In the genomic region with DNA sequence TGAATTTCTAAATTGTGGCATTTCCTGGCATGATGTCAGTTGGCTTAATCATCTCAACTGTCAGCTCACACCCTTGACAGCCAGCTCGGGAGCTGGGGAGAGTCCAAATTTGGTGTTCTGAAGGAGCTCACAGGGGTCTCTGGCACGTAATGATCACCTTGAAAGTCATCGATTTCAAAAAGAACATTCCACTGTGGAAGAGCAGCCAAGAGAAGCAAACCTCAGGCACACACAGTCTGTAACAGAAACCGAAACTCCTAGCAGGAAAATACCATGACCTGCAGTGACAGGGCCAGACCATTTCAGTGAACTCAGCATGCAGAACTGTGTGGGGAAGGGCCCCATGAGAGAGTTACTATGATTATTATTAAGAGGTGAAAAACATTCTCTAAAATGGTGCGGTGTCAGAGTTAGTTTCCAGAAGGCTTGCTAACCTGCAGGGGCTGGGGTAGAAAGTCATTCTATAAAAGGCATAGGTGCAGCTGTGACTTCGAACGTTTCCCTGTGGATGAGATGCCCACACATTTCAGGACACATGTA, we compare ENCODE assay signal across 1 cellular context.
A peak's percentile ranks its signal among the peaks of the same experiment; 100 is the strongest.
TF ChIP-seq lines count a peak whose summit lies in the region.

No MANE protein-coding gene starts in this region.

TF ChIP-seq in HepG2, 621 proteins besides CTCF, POLR2A, EP300 and RAD21 (continued from another document and continues in another):
- TF ChIP-seq, protein P1, sequence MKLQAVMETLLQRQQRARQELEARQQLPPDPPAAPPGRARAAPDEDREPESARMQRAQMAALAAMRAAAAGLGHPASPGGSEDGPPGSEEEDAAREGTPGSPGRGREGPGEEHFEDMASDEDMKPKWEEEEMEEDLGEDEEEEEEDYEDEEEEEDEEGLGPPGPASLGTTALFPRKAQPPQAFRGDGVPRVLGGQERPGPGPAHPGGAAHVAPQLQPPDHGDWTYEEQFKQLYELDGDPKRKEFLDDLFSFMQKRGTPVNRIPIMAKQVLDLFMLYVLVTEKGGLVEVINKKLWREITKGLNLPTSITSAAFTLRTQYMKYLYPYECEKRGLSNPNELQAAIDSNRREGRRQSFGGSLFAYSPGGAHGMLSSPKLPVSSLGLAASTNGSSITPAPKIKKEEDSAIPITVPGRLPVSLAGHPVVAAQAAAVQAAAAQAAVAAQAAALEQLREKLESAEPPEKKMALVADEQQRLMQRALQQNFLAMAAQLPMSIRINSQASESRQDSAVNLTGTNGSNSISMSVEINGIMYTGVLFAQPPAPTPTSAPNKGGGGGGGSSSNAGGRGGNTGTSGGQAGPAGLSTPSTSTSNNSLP (IDR thresholded peaks at IDR 0.05; ENCODE audit: low read depth, low read length), result 0 out of 2 replicates have a peak, but pooled peaks have one; percentile 11
- peak; percentile 22; the same call in 1 of the 2 replicates for TF ChIP-seq ZBTB38 (CRISPR knock-in tag; IDR thresholded peaks at IDR 0.05)
- TF ChIP-seq, protein P2, sequence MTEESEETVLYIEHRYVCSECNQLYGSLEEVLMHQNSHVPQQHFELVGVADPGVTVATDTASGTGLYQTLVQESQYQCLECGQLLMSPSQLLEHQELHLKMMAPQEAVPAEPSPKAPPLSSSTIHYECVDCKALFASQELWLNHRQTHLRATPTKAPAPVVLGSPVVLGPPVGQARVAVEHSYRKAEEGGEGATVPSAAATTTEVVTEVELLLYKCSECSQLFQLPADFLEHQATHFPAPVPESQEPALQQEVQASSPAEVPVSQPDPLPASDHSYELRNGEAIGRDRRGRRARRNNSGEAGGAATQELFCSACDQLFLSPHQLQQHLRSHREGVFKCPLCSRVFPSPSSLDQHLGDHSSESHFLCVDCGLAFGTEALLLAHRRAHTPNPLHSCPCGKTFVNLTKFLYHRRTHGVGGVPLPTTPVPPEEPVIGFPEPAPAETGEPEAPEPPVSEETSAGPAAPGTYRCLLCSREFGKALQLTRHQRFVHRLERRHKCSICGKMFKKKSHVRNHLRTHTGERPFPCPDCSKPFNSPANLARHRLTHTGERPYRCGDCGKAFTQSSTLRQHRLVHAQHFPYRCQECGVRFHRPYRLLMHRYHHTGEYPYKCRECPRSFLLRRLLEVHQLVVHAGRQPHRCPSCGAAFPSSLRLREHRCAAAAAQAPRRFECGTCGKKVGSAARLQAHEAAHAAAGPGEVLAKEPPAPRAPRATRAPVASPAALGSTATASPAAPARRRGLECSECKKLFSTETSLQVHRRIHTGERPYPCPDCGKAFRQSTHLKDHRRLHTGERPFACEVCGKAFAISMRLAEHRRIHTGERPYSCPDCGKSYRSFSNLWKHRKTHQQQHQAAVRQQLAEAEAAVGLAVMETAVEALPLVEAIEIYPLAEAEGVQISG (CRISPR knock-in tag; IDR thresholded peaks at IDR 0.05), result no peak
- TF ChIP-seq FOSL2 (CRISPR knock-in tag; IDR thresholded peaks at IDR 0.05), result no peak
- TF ChIP-seq SCMH1 (CRISPR knock-in tag; IDR thresholded peaks at IDR 0.05; ENCODE audit: borderline replicate concordance), result no peak
- no peak for TF ChIP-seq BCL3 (CRISPR knock-in tag; IDR thresholded peaks at IDR 0.05)
- TF ChIP-seq CBX2 (IDR thresholded peaks at IDR 0.05; ENCODE audit: low read depth, low read length), result no peak
- TF ChIP-seq CBX2 (CRISPR knock-in tag; IDR thresholded peaks at IDR 0.05; ENCODE audit: low read depth), result no peak
- TF ChIP-seq, protein P3, sequence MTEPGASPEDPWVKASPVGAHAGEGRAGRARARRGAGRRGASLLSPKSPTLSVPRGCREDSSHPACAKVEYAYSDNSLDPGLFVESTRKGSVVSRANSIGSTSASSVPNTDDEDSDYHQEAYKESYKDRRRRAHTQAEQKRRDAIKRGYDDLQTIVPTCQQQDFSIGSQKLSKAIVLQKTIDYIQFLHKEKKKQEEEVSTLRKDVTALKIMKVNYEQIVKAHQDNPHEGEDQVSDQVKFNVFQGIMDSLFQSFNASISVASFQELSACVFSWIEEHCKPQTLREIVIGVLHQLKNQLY (CRISPR knock-in tag; IDR thresholded peaks at IDR 0.05), result no peak
- 0 out of 2 replicates have a peak, but pooled peaks have one; percentile 23 for TF ChIP-seq ZFY (CRISPR knock-in tag; IDR thresholded peaks at IDR 0.05)
- no peak for TF ChIP-seq KDM1A (CRISPR knock-in tag; IDR thresholded peaks at IDR 0.05)
- TF ChIP-seq, protein P4, sequence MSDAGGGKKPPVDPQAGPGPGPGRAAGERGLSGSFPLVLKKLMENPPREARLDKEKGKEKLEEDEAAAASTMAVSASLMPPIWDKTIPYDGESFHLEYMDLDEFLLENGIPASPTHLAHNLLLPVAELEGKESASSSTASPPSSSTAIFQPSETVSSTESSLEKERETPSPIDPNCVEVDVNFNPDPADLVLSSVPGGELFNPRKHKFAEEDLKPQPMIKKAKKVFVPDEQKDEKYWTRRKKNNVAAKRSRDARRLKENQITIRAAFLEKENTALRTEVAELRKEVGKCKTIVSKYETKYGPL (CRISPR knock-in tag; IDR thresholded peaks at IDR 0.05), result no peak
- no peak for TF ChIP-seq ZNF446 (CRISPR knock-in tag; IDR thresholded peaks at IDR 0.05)
- TF ChIP-seq NKX3-1 (CRISPR knock-in tag; IDR thresholded peaks at IDR 0.05), result no peak
- TF ChIP-seq ZNF564 (CRISPR knock-in tag; IDR thresholded peaks at IDR 0.05), result no peak
- peak; percentile 77 for TF ChIP-seq PRDM10 (CRISPR knock-in tag; IDR thresholded peaks at IDR 0.05; ENCODE audit: low read depth)
- no peak for TF ChIP-seq ZC3H4 (CRISPR knock-in tag; IDR thresholded peaks at IDR 0.05; ENCODE audit: borderline replicate concordance)
- no peak for TF ChIP-seq DPF2 (CRISPR knock-in tag; IDR thresholded peaks at IDR 0.05; ENCODE audit: borderline replicate concordance, low read depth)
- TF ChIP-seq ZBTB20 (CRISPR knock-in tag; IDR thresholded peaks at IDR 0.05; ENCODE audit: borderline replicate concordance, low read depth), result peak; percentile 28; the same call in 1 of the 2 replicates
- no peak for TF ChIP-seq RXRB (CRISPR knock-in tag; IDR thresholded peaks at IDR 0.05; ENCODE audit: borderline replicate concordance)
- no peak for TF ChIP-seq ARID2 (CRISPR knock-in tag; IDR thresholded peaks at IDR 0.05; ENCODE audit: borderline replicate concordance)
- no peak for TF ChIP-seq ZNF276 (CRISPR knock-in tag; IDR thresholded peaks at IDR 0.05; ENCODE audit: low read depth)
- no peak for TF ChIP-seq ZSCAN12 (CRISPR knock-in tag; IDR thresholded peaks at IDR 0.05)
- TF ChIP-seq ZNF224 (CRISPR knock-in tag; IDR thresholded peaks at IDR 0.05), result no peak
- no peak for TF ChIP-seq YEATS4 (CRISPR knock-in tag; IDR thresholded peaks at IDR 0.05; ENCODE audit: borderline replicate concordance)
- no peak for TF ChIP-seq ZNF782 (CRISPR knock-in tag; IDR thresholded peaks at IDR 0.05; ENCODE audit: borderline replicate concordance)
- TF ChIP-seq ZFP90 (CRISPR knock-in tag; IDR thresholded peaks at IDR 0.05; ENCODE audit: borderline replicate concordance), result no peak
- TF ChIP-seq NR3C1 (CRISPR knock-in tag; IDR thresholded peaks at IDR 0.05), result no peak
- no peak for TF ChIP-seq PHF20 (CRISPR knock-in tag; IDR thresholded peaks at IDR 0.05)
- TF ChIP-seq ZBTB10 (CRISPR knock-in tag; IDR thresholded peaks at IDR 0.05; ENCODE audit: borderline replicate concordance), result no peak
- TF ChIP-seq NFE2 (CRISPR knock-in tag; IDR thresholded peaks at IDR 0.05), result no peak
- TF ChIP-seq MAFF (IDR thresholded peaks at IDR 0.05; ENCODE audit: low read depth, low read length), result no peak
- no peak for TF ChIP-seq ZMYM4 (CRISPR knock-in tag; IDR thresholded peaks at IDR 0.05)
- TF ChIP-seq ZNF292 (CRISPR knock-in tag; IDR thresholded peaks at IDR 0.05; ENCODE audit: borderline replicate concordance, low read depth), result 0 out of 2 replicates have a peak, but pooled peaks have one; percentile 25
- TF ChIP-seq BCL6 (CRISPR knock-in tag; IDR thresholded peaks at IDR 0.05), result no peak
- TF ChIP-seq BRF2 (CRISPR knock-in tag; IDR thresholded peaks at IDR 0.05), result no peak
- TF ChIP-seq RNF2 (conservative IDR thresholded peaks at IDR 0.05; ENCODE audit: low read depth), result no peak
